Comparison of ENCODE assay signal across 20 cellular contexts in the genomic region with DNA sequence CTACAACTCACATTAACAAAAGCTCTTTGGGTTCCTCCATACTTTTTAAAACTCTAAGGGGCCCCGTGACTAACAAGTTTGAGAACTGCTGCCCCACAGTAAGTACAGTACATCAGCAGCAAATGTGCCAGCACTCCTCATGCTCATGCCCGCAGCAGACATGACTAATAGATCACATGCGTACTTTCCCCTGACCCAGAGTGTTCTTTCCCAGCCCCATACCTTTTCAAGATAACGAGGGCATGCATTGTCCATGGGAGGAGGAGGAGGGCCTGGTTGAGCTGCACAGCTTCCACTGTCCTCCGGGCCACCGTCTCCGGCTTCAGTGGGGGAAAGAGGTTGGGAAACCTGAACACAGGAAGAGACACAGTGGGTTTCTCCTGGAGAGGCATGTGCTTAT. TPM values are rescaled to one million over a fixed set of nuclear protein-coding genes. Genes with fewer than 3 reads are reported as not detected.
DNase-seq lines count a peak whose midpoint lies in the region; ATAC-seq and TF ChIP-seq lines count a peak whose summit lies in the region.
"Had no signal": no experiment of that assay in that cellular context is flagged by ENCODE, and none has a peak within 500 bp of the region (broad histone marks: within the 10 kb centered on the region; RNA-seq: fewer than 3 reads in every experiment).

No MANE protein-coding gene starts in this region.

- H3K27me3 ChIP-seq in hepatocyte (no peaks in the 10 kb centered on the region), subcutaneous abdominal adipose tissue (ENCODE audit: control insufficient read depth in 5 of 5, insufficient read depth in 4 of 5, low read length in 5 of 5) (no peaks in the 10 kb centered on the region)
- H3K27me3 ChIP-seq: right lobe of liver had no signal

- no peaks in the 10 kb centered on the region for H3K9me3 Mint-ChIP-seq in activated T-cell treated with anti-CD3 and anti-CD28 coated beads, Interleukin-2, amount 50 U/mL, for 24 hours
- H3K9me3 Mint-ChIP-seq in activated T-cell treated with anti-CD3 and anti-CD28 coated beads, Interleukin-2, amount 50 U/mL, for 72 hours, result no peaks in the 10 kb centered on the region
- H3K9me3 Mint-ChIP-seq: activated T-helper 2 cell treated with anti-CD3 and anti-CD28 coated beads, Interferon-gamma antibody, Interleukin-2, Interleukin-4, amounts not matched to agents 10 μg/mL and 5 μg/mL and 100 μg/mL, durations not matched to agents 14 hours and 24 hours and 36 hours; endodermal cell; naive B cell; stimulated activated memory B cell treated with anti-CD40 and anti-IgM and Interleukin-4, amounts not matched to agents 10 μg/mL and 1 μg/mL and 100 μg/mL, for 72 hours; T-helper 1 cell treated with Interleukin-12 subunit alpha and Interleukin-12 subunit beta and Interleukin-4 antibody, amounts not matched to agents 30 μg/mL and 1 μg/mL, for 36 hours had no signal

- no peak overlapping the region for H3K4me3 Mint-ChIP-seq in activated T-cell treated with anti-CD3 and anti-CD28 coated beads, Interleukin-2, amount 50 U/mL, for 24 hours
- no peak overlapping the region for H3K4me3 Mint-ChIP-seq in activated T-cell treated with anti-CD3 and anti-CD28 coated beads, Interleukin-2, amount 50 U/mL, for 72 hours
- H3K4me3 Mint-ChIP-seq: endodermal cell; naive B cell; stimulated activated memory B cell treated with anti-CD40 and anti-IgM and Interleukin-4, amounts not matched to agents 10 μg/mL and 1 μg/mL and 100 μg/mL, for 72 hours; T-helper 1 cell treated with Interleukin-12 subunit alpha and Interleukin-12 subunit beta and Interleukin-4 antibody, amounts not matched to agents 30 μg/mL and 1 μg/mL, for 36 hours had no signal

- H3K27me3 Mint-ChIP-seq in activated T-cell treated with anti-CD3 and anti-CD28 coated beads, Interleukin-2, amount 50 U/mL, for 24 hours, result no peaks in the 10 kb centered on the region
- no peaks in the 10 kb centered on the region for H3K27me3 Mint-ChIP-seq in activated T-cell treated with anti-CD3 and anti-CD28 coated beads, Interleukin-2, amount 50 U/mL, for 72 hours (ENCODE audit: low read depth)
- H3K27me3 Mint-ChIP-seq: naive B cell; stimulated activated memory B cell treated with anti-CD40 and anti-IgM and Interleukin-4, amounts not matched to agents 10 μg/mL and 1 μg/mL and 100 μg/mL, for 72 hours had no signal

- no peak for ATAC-seq in activated T-cell treated with anti-CD3 and anti-CD28 coated beads, Interleukin-2, amount 50 U/mL, for 72 hours (replicated peaks in 1 of 2)
- no peak for ATAC-seq in HG02678 (IDR thresholded peaks at IDR 0.05; ENCODE audit: unreplicated experiment)
- ATAC-seq: stimulated activated memory B cell treated with anti-CD40 and anti-IgM and Interleukin-4, amounts not matched to agents 10 μg/mL and 1 μg/mL and 100 μg/mL, for 72 hours had no signal

- 83% methylated on average over 7 of the region's 7 CpGs for WGBS in hepatocyte (ENCODE audit: low lambda C conversion rate, missing lambda C conversion rate)

- H3K79me2 ChIP-seq in hepatocyte, result no peaks in the 10 kb centered on the region

- H3K27ac ChIP-seq in hepatocyte (peak overlapping the region; percentile 40), subcutaneous abdominal adipose tissue (ENCODE audit: low read depth, low read length) (peak overlapping the region; percentile 80)
- H3K27ac ChIP-seq: right lobe of liver had no signal

- no peak for DNase-seq in activated T-cell treated with anti-CD3 and anti-CD28 coated beads, Interleukin-2, amount 50 U/mL, for 24 hours
- DNase-seq in activated T-cell treated with anti-CD3 and anti-CD28 coated beads, Interleukin-2, amount 50 U/mL, for 72 hours, result no peak
- DNase-seq in amniotic epithelial cell (ENCODE audit: low read depth), result peak; percentile 98
- no peak for DNase-seq in hepatocyte (ENCODE audit: low spot score)
- no peak for DNase-seq in GM13977 (ENCODE audit: low spot score)
- no peak for DNase-seq in HUDEP-2 (lab: John Stamatoyannopoulos, UW; ENCODE audit: unreplicated experiment in 76 of 76)
- DNase-seq: activated CD4-positive, alpha-beta T cell treated with anti-CD3 and anti-CD28 coated beads for 4 hours; endodermal cell; glutamatergic neuron; KBM-7; naive B cell; NCI-H1436 treated with DMSO at 0.1 percent for 48 hours; NCI-H510A treated with DMSO at 0.1 percent for 48 hours; right lobe of liver; stimulated activated CD4-positive, alpha-beta T cell treated with anti-CD3 and anti-CD28 coated beads, Interleukin-4, amount 100 ng/mL, for 4 hours had no signal

- no peak overlapping the region for H2AFZ ChIP-seq in hepatocyte

- H3K4me3 ChIP-seq in hepatocyte (no peak overlapping the region), subcutaneous abdominal adipose tissue (ENCODE audit: low read depth in 1 of 5, low read length in 5 of 5) (no peak overlapping the region)
- H3K4me3 ChIP-seq: right lobe of liver had no signal

- TF ChIP-seq CTCF in hepatocyte (IDR thresholded peaks at IDR 0.05; ENCODE audit: poor library complexity) (no peak), GM13977 (IDR thresholded peaks at IDR 0.05; ENCODE audit: extremely low read depth, insufficient read depth, missing control alignments) (no peak)

- peak overlapping the region in 1 of 5 donors; percentile 9 for H3K9ac ChIP-seq in subcutaneous abdominal adipose tissue (ENCODE audit: low read length in 5 of 5)

- no peaks in the 10 kb centered on the region for H4K20me1 ChIP-seq in hepatocyte (ENCODE audit: insufficient read depth, poor library complexity, severe bottlenecking)

- in situ Hi-C loops in GM13977 (cut with MboI; ENCODE audit: low pct_unique_long_range_greater_than_20kb, low sequenced_read_pairs, unreplicated experiment), result loop anchor here (25.0 kb wide), 1 partner anchor 665 kb away; a partner anchor contains a TSS

- no peaks in the 10 kb centered on the region for H3K4me1 ChIP-seq in hepatocyte (ENCODE audit: insufficient read depth)
- H3K4me1 ChIP-seq in subcutaneous abdominal adipose tissue (ENCODE audit: control insufficient read depth in 5 of 5, insufficient read depth in 5 of 5, low read length in 5 of 5), result peaks cover 6 to 16% (median 12%) of the 10 kb centered on the region in 5 donors

- H3K4me2 ChIP-seq in hepatocyte, result no peak overlapping the region

- peak overlapping the region; percentile 76 for H3K27ac Mint-ChIP-seq in activated T-cell treated with anti-CD3 and anti-CD28 coated beads, Interleukin-2, amount 50 U/mL, for 24 hours
- no peak overlapping the region for H3K27ac Mint-ChIP-seq in activated T-cell treated with anti-CD3 and anti-CD28 coated beads, Interleukin-2, amount 50 U/mL, for 72 hours
- H3K27ac Mint-ChIP-seq: activated T-helper 2 cell treated with anti-CD3 and anti-CD28 coated beads, Interferon-gamma antibody, Interleukin-2, Interleukin-4, amounts not matched to agents 10 μg/mL and 5 μg/mL and 100 μg/mL, durations not matched to agents 14 hours and 24 hours and 36 hours; endodermal cell; stimulated activated memory B cell treated with anti-CD40 and anti-IgM and Interleukin-4, amounts not matched to agents 10 μg/mL and 1 μg/mL and 100 μg/mL, for 72 hours; T-helper 1 cell treated with Interleukin-12 subunit alpha and Interleukin-12 subunit beta and Interleukin-4 antibody, amounts not matched to agents 30 μg/mL and 1 μg/mL, for 36 hours had no signal

- H3K4me1 Mint-ChIP-seq in activated T-cell treated with anti-CD3 and anti-CD28 coated beads, Interleukin-2, amount 50 U/mL, for 24 hours (ENCODE audit: low read depth), result peaks cover 6% of the 10 kb centered on the region
- peaks cover 4% of the 10 kb centered on the region for H3K4me1 Mint-ChIP-seq in activated T-cell treated with anti-CD3 and anti-CD28 coated beads, Interleukin-2, amount 50 U/mL, for 72 hours (ENCODE audit: low read depth)
- H3K4me1 Mint-ChIP-seq: endodermal cell; naive B cell; stimulated activated memory B cell treated with anti-CD40 and anti-IgM and Interleukin-4, amounts not matched to agents 10 μg/mL and 1 μg/mL and 100 μg/mL, for 72 hours had no signal

- H3K9me3 ChIP-seq in hepatocyte (ENCODE audit: low read depth) (no peaks in the 10 kb centered on the region), subcutaneous abdominal adipose tissue (ENCODE audit: control insufficient read depth in 5 of 5, low read length in 5 of 5) (no peaks in the 10 kb centered on the region)
- H3K9me3 ChIP-seq: right lobe of liver had no signal

- peaks cover 76% of the 10 kb centered on the region for H3K36me3 Mint-ChIP-seq in activated T-cell treated with anti-CD3 and anti-CD28 coated beads, Interleukin-2, amount 50 U/mL, for 24 hours (ENCODE audit: low read depth)
- H3K36me3 Mint-ChIP-seq in activated T-cell treated with anti-CD3 and anti-CD28 coated beads, Interleukin-2, amount 50 U/mL, for 72 hours (ENCODE audit: insufficient read depth in 2 of 2), result peaks cover 4 to 12% of the 10 kb centered on the region in 2 donors
- H3K36me3 Mint-ChIP-seq: naive B cell had no signal

- H3K9me2 ChIP-seq in hepatocyte (replicated peaks; ENCODE audit: insufficient read depth), result no peaks in the 10 kb centered on the region

- no peaks in the 10 kb centered on the region for H3K36me3 ChIP-seq in hepatocyte (replicated peaks; ENCODE audit: insufficient read depth, low read depth)
- H3K36me3 ChIP-seq in subcutaneous abdominal adipose tissue (ENCODE audit: control insufficient read depth in 5 of 5, insufficient read depth in 5 of 5, low read length in 5 of 5), result peaks cover 2 to 84% (median 81%) of the 10 kb centered on the region in 5 donors

RNA-seq across cellular contexts. Expression of a gene that starts 45.5 kb away (rescaled TPM):
- 10 to 100 TPM; 60.4 to 65.3 TPM for total RNA-seq in activated T-cell treated with anti-CD3 and anti-CD28 coated beads, Interleukin-2, amount 50 U/mL, for 72 hours
- total RNA-seq in hepatocyte, result 98.9 and 103 TPM in 2 replicates
- polyA plus RNA-seq in hepatocyte, result 75.9 and 84.1 TPM in 2 replicates
